ENCODE assay signal across 34 cellular contexts in the genomic region with DNA sequence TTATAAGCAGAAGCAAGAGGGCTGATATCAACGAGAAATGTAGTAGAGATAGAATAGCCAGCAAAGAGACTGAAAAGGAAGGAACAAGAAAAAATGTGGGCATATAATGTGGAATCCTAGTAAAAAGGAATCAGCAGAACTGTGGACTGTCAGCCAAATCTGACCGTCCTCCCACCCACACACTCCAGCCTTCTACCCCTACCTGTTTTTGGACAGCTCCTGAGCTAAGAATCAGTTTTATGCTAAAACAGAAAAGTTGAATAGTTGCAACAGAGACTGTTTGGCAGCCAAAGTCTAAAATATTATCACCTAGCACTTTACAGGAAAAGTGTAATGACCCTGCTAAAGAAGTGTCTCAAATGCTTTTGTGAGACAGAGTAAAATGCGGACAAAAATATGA.
"Had no signal": no experiment of that assay in that cellular context is flagged by ENCODE, and none has a peak within 500 bp of the region (broad histone marks: within the 10 kb centered on the region; RNA-seq: fewer than 3 reads in every experiment).

No MANE protein-coding gene starts in this region.

- H3K4me2 ChIP-seq: KMS-11 had no signal

- H3K27ac ChIP-seq: KMS-11 had no signal

- H3K9me3 ChIP-seq: MG63 had no signal

- H3K27me3 ChIP-seq: MG63 had no signal

- H3K4me3 ChIP-seq: MG63 had no signal

- H3K9ac ChIP-seq: KMS-11 had no signal

- H3K36me3 ChIP-seq: MG63 had no signal

- DNase-seq: Karpas-422, Kasumi-1, MG63, MV-4-11, NCI-H1048, NCI-H1092, NCI-H1092 treated with DMSO at 0.1 percent for 48 hours, NCI-H1105, NCI-H1105 treated with DMSO at 0.1 percent for 48 hours, NCI-H1417, NCI-H1417 treated with DMSO at 0.1 percent for 48 hours, NCI-H1436, NCI-H1436 treated with DMSO at 0.1 percent for 48 hours, NCI-H146, NCI-H1694, NCI-H1694 treated with DMSO at 0.1 percent for 48 hours, NCI-H187, NCI-H187 treated with DMSO at 0.1 percent for 48 hours, NCI-H1930, NCI-H2029, NCI-H2029 treated with DMSO at 0.1 percent for 48 hours, NCI-H2081, NCI-H2081 treated with DMSO at 0.1 percent for 48 hours, NCI-H2107, NCI-H2171, NCI-H2227 treated with DMSO at 0.1 percent for 48 hours, NCI-H226, NCI-H345, NCI-H446, NCI-H446 treated with DMSO at 0.1 percent for 48 hours, NCI-H510A, NCI-H510A treated with DMSO at 0.1 percent for 48 hours, NCI-H524 had no signal
